ENCODE assay signal across 10 cellular contexts in genomic region chr18:63207825-63208224, GRCh38.
DNase-seq lines count a peak whose midpoint lies in the region; ATAC-seq, FAIRE-seq and TF ChIP-seq lines count a peak whose summit lies in the region.
"Had no signal": no experiment of that assay in that cellular context is flagged by ENCODE, and none has a peak within 500 bp of the region (broad histone marks: within the 10 kb centered on the region; RNA-seq: fewer than 3 reads in every experiment).

No MANE protein-coding gene starts in this region.

- no peaks in the 10 kb centered on the region for H4K20me1 ChIP-seq in K562 (replicated peaks; ENCODE audit: control insufficient read depth, insufficient read depth, low read length)

- ATAC-seq in K562 (no peak), HG03175 (IDR thresholded peaks at IDR 0.05; ENCODE audit: unreplicated experiment) (no peak)

- no peak overlapping the region for H3K4me2 ChIP-seq in K562 (ENCODE audit: insufficient read depth, low read length)

- no peak overlapping the region for H2AFZ ChIP-seq in K562 (ENCODE audit: low read depth, low read length)

- intact Hi-C loops in K562 (cut with micrococcal nuclease): no loop called here

- no peak for DNase-seq in D721Med (ENCODE audit: insufficient read length, low spot score)
- no peak for DNase-seq in GM12864 (ENCODE audit: low read depth)
- DNase-seq in NCI-H524 treated with DMSO at 0.1 percent for 48 hours (lab: John Stamatoyannopoulos, UW): peak; percentile 50
- no peak for DNase-seq in K562 (ENCODE audit: extremely low read depth in 1 of 4, low spot score in 3 of 4)
- DNase-seq in GM19240 (ENCODE audit: insufficient read length, low spot score): no peak
- no peak for DNase-seq in Peyer's patch
- DNase-seq: left cardiac atrium, occipital lobe had no signal

- POLR2A ChIA-PET in K562 (lab: Yijun Ruan, JAX): no interaction called here

- CTCF ChIA-PET in K562 (lab: Yijun Ruan, JAX; ENCODE audit: low intra/inter-chr PET ratio): no interaction called here

- in situ Hi-C loops in K562 (cut with MboI): no loop called here

- H3K27ac ChIP-seq in K562 (ENCODE audit: extremely low read depth, low read depth, low read length): no peak overlapping the region
- H3K27ac ChIP-seq in Peyer's patch: peak overlapping the region in 1 of 4 donors; percentile 76
- H3K27ac ChIP-seq: SK-N-MC had no signal

- H3K9me3 ChIP-seq in K562 (replicated peaks; ENCODE audit: control insufficient read depth, insufficient read depth, low read depth, low read length): no peaks in the 10 kb centered on the region
- H3K9me3 ChIP-seq in Peyer's patch: no peaks in the 10 kb centered on the region

- no peaks in the 10 kb centered on the region for H3K9me1 ChIP-seq in K562 (ENCODE audit: control insufficient read depth, insufficient read depth, low read length)

- H3K79me2 ChIP-seq in K562 (ENCODE audit: control insufficient read depth, insufficient read depth, low read length): no peaks in the 10 kb centered on the region

- H3K4me1 ChIP-seq in K562 (replicated peaks in 1 of 2; ENCODE audit: control insufficient read depth in 2 of 2, insufficient read depth in 2 of 2, low read length in 2 of 2): peaks cover 0 to 4% of the 10 kb centered on the region in 2 experiments; a peak in 2 of 5 replicates
- H3K4me1 ChIP-seq in Peyer's patch: peaks cover 0 to 14% (median 0%) of the 10 kb centered on the region in 4 donors

- TF ChIP-seq CTCF in D721Med (IDR thresholded peaks at IDR 0.05; ENCODE audit: insufficient read depth, missing control alignments): no peak
- no peak for TF ChIP-seq CTCF in GM12864 (IDR thresholded peaks at IDR 0.05; ENCODE audit: low read depth, low read length, missing control alignments)
- TF ChIP-seq CTCF in K562 (IDR thresholded peaks at IDR 0.05 in 2 of 3, conservative IDR thresholded peaks at IDR 0.05 in 1 of 3; ENCODE audit: insufficient read depth in 2 of 3, low read depth in 1 of 3, low read length in 3 of 3): no peak
- TF ChIP-seq CTCF in Peyer's patch (IDR thresholded peaks at IDR 0.05): no peak

- H3K27me3 ChIP-seq in K562 (ENCODE audit: control insufficient read depth in 2 of 2, insufficient read depth in 2 of 2, low read length in 2 of 2): no peaks in the 10 kb centered on the region
- no peaks in the 10 kb centered on the region for H3K27me3 ChIP-seq in Peyer's patch

- BruUV-seq in K562 (replicated peaks; lab: Mats Ljungman, UMichigan): no TSS peak

- FAIRE-seq in D721Med (lab: Jason Lieb, UNC) (peak; percentile 91), K562 (lab: Jason Lieb, UNC) (no peak)

- TF ChIP-seq EP300 in K562 (IDR thresholded peaks at IDR 0.05; ENCODE audit: low read length): no peak

- WGBS in K562 (ENCODE audit: insufficient coverage, low coverage, missing lambda C conversion rate): 9% methylated on average over 1 of the region's 1 CpG

- no peak for TF ChIP-seq POLR2A in K562 (conservative IDR thresholded peaks at IDR 0.05)
- TF ChIP-seq POLR2A in Peyer's patch (IDR thresholded peaks at IDR 0.05): no peak

- TF ChIP-seq RAD21 in K562 (CRISPR knock-in tag; conservative IDR thresholded peaks at IDR 0.05 in 1 of 2, IDR thresholded peaks at IDR 0.05 in 1 of 2): no peak

- H3K4me3 ChIP-seq in GM12864 (ENCODE audit: low read depth, low read length) (peak overlapping the region; percentile 26; the same call in 1 of the 2 replicates), K562 (no peak overlapping the region), Peyer's patch (no peak overlapping the region)
- H3K4me3 ChIP-seq: SK-N-MC had no signal

- H3K36me3 ChIP-seq in K562 (ENCODE audit: control insufficient read depth, insufficient read depth, low read length) (no peaks in the 10 kb centered on the region), Peyer's patch (no peaks in the 10 kb centered on the region)

- H3K9ac ChIP-seq in K562 (ENCODE audit: insufficient read depth in 1 of 2, low read depth in 2 of 2, low read length in 2 of 2): no peak overlapping the region

TF ChIP-seq in K562, 482 proteins besides CTCF, POLR2A, EP300 and RAD21:
- TF ChIP-seq C11orf30 (IDR thresholded peaks at IDR 0.05; ENCODE audit: low read depth) (0 out of 2 replicates have a peak, but pooled peaks have one; percentile 20), SMARCA4 (IDR thresholded peaks at IDR 0.05) (no peak)
